Comparison of ENCODE assay signal across 20 cellular contexts in the genomic region with DNA sequence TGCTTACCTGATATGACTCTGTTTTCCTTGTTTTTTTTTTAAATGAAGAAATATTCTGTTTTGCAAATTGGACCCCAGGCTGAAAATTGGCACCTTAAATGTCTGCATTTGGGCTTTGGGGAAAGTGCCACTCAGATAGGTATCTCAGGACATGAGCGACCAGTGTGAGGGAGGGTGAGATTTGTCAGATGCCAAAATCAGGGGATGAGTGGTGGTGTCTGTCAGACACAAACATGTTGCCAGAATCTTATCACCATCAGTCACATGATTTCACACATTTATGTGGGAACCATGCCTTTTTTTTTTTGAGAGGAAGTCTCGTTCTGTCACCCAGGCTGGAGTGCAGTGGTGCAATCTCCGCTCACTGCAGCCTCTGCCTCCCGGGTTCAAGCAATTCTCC.
"Had no signal": no experiment of that assay in that cellular context is flagged by ENCODE, and none has a peak within 500 bp of the region (broad histone marks: within the 10 kb centered on the region; RNA-seq: fewer than 3 reads in every experiment).

No MANE protein-coding gene starts in this region.

- DNase-seq: effector memory CD4-positive, alpha-beta T cell; foreskin fibroblast; head of caudate nucleus; mesendoderm; naive B cell; nucleus accumbens; ovary; right cardiac atrium; small intestine; stimulated activated CD4-positive, alpha-beta T cell treated with anti-CD3 and anti-CD28 coated beads, Interleukin-12 subunit alpha, Interleukin-12 subunit beta, amount 100 ng/mL, for 4 hours; tibial artery; uterus had no signal

- H3K27ac ChIP-seq: epithelial cell of prostate, esophagus muscularis mucosa, gastroesophageal sphincter, hepatocyte, ovary, tibial artery, upper lobe of left lung, uterus had no signal

- H3K9me3 Mint-ChIP-seq: neural crest cell; stimulated activated memory B cell treated with anti-CD40 and anti-IgM and Interleukin-4, amounts not matched to agents 10 μg/mL and 1 μg/mL and 100 μg/mL, for 72 hours; stimulated activated naive CD8-positive, alpha-beta T cell treated with anti-CD3 and anti-CD28 coated beads, Interleukin-15, Interleukin-2, amounts not matched to agents 100 ng/mL and 50 ng/mL, for 24 hours had no signal

- H2AFZ ChIP-seq: hepatocyte had no signal

- H3K4me1 Mint-ChIP-seq: naive B cell; neural crest cell; stimulated activated memory B cell treated with anti-CD40 and anti-IgM and Interleukin-4, amounts not matched to agents 10 μg/mL and 1 μg/mL and 100 μg/mL, for 72 hours had no signal

- H3K4me3 ChIP-seq: esophagus muscularis mucosa, gastroesophageal sphincter, hepatocyte, ovary, tibial artery, upper lobe of left lung, uterus had no signal

- H3K27me3 Mint-ChIP-seq: stimulated activated memory B cell treated with anti-CD40 and anti-IgM and Interleukin-4, amounts not matched to agents 10 μg/mL and 1 μg/mL and 100 μg/mL, for 72 hours; stimulated activated naive CD8-positive, alpha-beta T cell treated with anti-CD3 and anti-CD28 coated beads, Interleukin-15, Interleukin-2, amounts not matched to agents 100 ng/mL and 50 ng/mL, for 24 hours had no signal

- H3K27me3 ChIP-seq: esophagus muscularis mucosa, gastroesophageal sphincter, hepatocyte, ovary, tibial artery, upper lobe of left lung, uterus had no signal

- H3K4me1 ChIP-seq: gastroesophageal sphincter, tibial artery, upper lobe of left lung, uterus had no signal

- H3K36me3 ChIP-seq: esophagus muscularis mucosa, gastroesophageal sphincter, ovary, tibial artery, upper lobe of left lung, uterus had no signal

- H3K27ac Mint-ChIP-seq: naive B cell; stimulated activated memory B cell treated with anti-CD40 and anti-IgM and Interleukin-4, amounts not matched to agents 10 μg/mL and 1 μg/mL and 100 μg/mL, for 72 hours; stimulated activated naive CD8-positive, alpha-beta T cell treated with anti-CD3 and anti-CD28 coated beads, Interleukin-15, Interleukin-2, amounts not matched to agents 100 ng/mL and 50 ng/mL, for 24 hours had no signal

- H3K4me3 Mint-ChIP-seq: naive B cell; neural crest cell; stimulated activated memory B cell treated with anti-CD40 and anti-IgM and Interleukin-4, amounts not matched to agents 10 μg/mL and 1 μg/mL and 100 μg/mL, for 72 hours; stimulated activated naive CD8-positive, alpha-beta T cell treated with anti-CD3 and anti-CD28 coated beads, Interleukin-15, Interleukin-2, amounts not matched to agents 100 ng/mL and 50 ng/mL, for 24 hours had no signal

- H3K4me2 ChIP-seq: hepatocyte had no signal

- ATAC-seq: gastroesophageal sphincter; stimulated activated memory B cell treated with anti-CD40 and anti-IgM and Interleukin-4, amounts not matched to agents 10 μg/mL and 1 μg/mL and 100 μg/mL, for 72 hours had no signal

- H3K36me3 Mint-ChIP-seq: naive B cell; stimulated activated memory B cell treated with anti-CD40 and anti-IgM and Interleukin-4, amounts not matched to agents 10 μg/mL and 1 μg/mL and 100 μg/mL, for 72 hours had no signal

- H3K79me2 ChIP-seq: hepatocyte had no signal

- H3K9me3 ChIP-seq: esophagus muscularis mucosa, gastroesophageal sphincter, ovary, tibial artery, upper lobe of left lung, uterus had no signal
